In genomic region chr6:109461205-109461604, GRCh38 we compare ENCODE assay signal across 1 cellular context.
TF ChIP-seq lines count a peak whose summit lies in the region.

No MANE protein-coding gene starts in this region.

TF ChIP-seq in H1, 55 proteins besides CTCF, POLR2A, EP300 and RAD21:
- peak; percentile 66 for TF ChIP-seq KDM1A (IDR thresholded peaks at IDR 0.05; ENCODE audit: borderline replicate concordance, low read length)
